1 cellular context compared by ENCODE assay signal in the genomic region with DNA sequence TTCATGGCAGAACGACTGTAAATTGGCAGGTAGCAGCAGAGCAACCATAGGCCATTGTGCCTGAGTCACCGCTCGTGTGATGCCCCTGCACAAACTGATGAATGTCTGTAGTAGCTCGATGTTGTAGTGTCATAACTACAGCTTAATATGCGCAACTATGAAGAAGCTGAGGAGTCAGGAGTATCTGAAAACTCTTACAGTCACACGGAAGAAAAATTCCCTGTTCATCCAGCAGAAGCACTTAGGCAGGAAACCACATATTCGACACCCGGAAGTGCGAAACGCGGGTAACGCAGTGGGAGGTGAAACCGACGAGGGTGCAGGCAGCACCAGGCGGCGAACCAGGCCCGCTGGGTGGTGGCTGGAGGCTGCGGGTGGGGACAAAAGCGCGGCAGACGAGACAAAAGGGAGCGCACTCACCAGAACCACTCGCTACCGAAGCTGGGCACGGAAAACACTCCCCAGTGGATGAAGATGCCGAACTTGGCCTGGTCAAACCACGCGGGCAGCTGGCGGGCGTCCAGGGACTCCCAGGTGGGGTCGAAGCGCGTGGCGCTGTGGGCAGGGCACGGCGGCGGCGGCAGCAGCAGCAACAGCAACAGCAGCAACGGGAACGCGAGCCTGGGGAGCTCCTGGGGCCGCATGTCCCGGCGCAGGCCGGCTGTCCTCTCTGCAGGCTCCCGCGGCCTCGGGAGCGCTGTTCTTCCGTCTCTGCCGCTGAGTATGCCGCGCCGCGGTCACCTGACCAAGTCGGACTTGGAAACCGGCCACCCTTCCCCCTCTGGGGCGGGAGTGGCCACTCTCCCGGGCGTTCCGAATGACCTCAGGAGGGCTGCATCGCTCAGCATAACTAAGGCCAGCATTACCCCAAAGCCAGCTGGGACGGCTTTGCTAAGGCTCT.
TF ChIP-seq lines count a peak whose summit lies in the region.

A gene with protein sequence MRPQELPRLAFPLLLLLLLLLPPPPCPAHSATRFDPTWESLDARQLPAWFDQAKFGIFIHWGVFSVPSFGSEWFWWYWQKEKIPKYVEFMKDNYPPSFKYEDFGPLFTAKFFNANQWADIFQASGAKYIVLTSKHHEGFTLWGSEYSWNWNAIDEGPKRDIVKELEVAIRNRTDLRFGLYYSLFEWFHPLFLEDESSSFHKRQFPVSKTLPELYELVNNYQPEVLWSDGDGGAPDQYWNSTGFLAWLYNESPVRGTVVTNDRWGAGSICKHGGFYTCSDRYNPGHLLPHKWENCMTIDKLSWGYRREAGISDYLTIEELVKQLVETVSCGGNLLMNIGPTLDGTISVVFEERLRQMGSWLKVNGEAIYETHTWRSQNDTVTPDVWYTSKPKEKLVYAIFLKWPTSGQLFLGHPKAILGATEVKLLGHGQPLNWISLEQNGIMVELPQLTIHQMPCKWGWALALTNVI (minus strand): TSS at position 730 of the 901 bp plus-strand sequence. CDS start 86 bp downstream, at position 644.

TF ChIP-seq in HEK293, 187 proteins besides CTCF, POLR2A, EP300 and RAD21 (continued from another document):
- TF ChIP-seq, protein P1, sequence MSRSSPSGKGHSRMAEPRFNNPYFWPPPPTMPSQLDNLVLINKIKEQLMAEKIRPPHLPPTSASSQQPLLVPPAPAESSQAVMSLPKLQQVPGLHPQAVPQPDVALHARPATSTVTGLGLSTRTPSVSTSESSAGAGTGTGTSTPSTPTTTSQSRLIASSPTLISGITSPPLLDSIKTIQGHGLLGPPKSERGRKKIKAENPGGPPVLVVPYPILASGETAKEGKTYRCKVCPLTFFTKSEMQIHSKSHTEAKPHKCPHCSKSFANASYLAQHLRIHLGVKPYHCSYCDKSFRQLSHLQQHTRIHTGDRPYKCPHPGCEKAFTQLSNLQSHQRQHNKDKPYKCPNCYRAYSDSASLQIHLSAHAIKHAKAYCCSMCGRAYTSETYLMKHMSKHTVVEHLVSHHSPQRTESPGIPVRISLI (tag by site-specific recombination; IDR thresholded peaks at IDR 0.05) = 0 out of 2 replicates have a peak, but pooled peaks have one; percentile 28
- no peak for TF ChIP-seq HOXD13 (CRISPR knock-in tag; IDR thresholded peaks at IDR 0.05; ENCODE audit: borderline replicate concordance)
- TF ChIP-seq SP2 (tag by site-specific recombination; IDR thresholded peaks at IDR 0.05) = peak; percentile 41
- TF ChIP-seq ZNF585B (tag by site-specific recombination; IDR thresholded peaks at IDR 0.05) = peak; percentile 35; the same call in 1 of the 2 replicates
- TF ChIP-seq ZNF626 (tag by site-specific recombination; IDR thresholded peaks at IDR 0.05) = 0 out of 2 replicates have a peak, but pooled peaks have one; percentile 5
- TF ChIP-seq ZNF555 (tag by site-specific recombination; conservative IDR thresholded peaks at IDR 0.05) = no peak
- TF ChIP-seq, protein P2, sequence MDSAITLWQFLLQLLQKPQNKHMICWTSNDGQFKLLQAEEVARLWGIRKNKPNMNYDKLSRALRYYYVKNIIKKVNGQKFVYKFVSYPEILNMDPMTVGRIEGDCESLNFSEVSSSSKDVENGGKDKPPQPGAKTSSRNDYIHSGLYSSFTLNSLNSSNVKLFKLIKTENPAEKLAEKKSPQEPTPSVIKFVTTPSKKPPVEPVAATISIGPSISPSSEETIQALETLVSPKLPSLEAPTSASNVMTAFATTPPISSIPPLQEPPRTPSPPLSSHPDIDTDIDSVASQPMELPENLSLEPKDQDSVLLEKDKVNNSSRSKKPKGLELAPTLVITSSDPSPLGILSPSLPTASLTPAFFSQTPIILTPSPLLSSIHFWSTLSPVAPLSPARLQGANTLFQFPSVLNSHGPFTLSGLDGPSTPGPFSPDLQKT (IDR thresholded peaks at IDR 0.05; ENCODE audit: borderline replicate concordance, low read depth, low read length) = no peak
- TF ChIP-seq EGR2 (tag by site-specific recombination; IDR thresholded peaks at IDR 0.05; ENCODE audit: low read depth) = no peak
- TF ChIP-seq, protein P3, sequence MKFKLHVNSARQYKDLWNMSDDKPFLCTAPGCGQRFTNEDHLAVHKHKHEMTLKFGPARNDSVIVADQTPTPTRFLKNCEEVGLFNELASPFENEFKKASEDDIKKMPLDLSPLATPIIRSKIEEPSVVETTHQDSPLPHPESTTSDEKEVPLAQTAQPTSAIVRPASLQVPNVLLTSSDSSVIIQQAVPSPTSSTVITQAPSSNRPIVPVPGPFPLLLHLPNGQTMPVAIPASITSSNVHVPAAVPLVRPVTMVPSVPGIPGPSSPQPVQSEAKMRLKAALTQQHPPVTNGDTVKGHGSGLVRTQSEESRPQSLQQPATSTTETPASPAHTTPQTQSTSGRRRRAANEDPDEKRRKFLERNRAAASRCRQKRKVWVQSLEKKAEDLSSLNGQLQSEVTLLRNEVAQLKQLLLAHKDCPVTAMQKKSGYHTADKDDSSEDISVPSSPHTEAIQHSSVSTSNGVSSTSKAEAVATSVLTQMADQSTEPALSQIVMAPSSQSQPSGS (tag by site-specific recombination; IDR thresholded peaks at IDR 0.05; ENCODE audit: low read depth) = peak; percentile 23; the same call in 1 of the 2 replicates
- TF ChIP-seq ZNF510 (tag by site-specific recombination; IDR thresholded peaks at IDR 0.05; ENCODE audit: insufficient replicate concordance) = no peak
- TF ChIP-seq, protein P4, sequence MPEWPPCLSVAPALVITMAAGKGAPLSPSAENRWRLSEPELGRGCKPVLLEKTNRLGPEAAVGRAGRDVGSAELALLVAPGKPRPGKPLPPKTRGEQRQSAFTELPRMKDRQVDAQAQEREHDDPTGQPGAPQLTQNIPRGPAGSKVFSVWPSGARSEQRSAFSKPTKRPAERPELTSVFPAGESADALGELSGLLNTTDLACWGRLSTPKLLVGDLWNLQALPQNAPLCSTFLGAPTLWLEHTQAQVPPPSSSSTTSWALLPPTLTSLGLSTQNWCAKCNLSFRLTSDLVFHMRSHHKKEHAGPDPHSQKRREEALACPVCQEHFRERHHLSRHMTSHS (tag by site-specific recombination; IDR thresholded peaks at IDR 0.05) = 0 out of 2 replicates have a peak, but pooled peaks have one; percentile 28
- TF ChIP-seq ZNF521 (tag by site-specific recombination; IDR thresholded peaks at IDR 0.05) = no peak
- peak; percentile 41; the same call in 1 of the 2 replicates for TF ChIP-seq ZNF366 (tag by site-specific recombination; conservative IDR thresholded peaks at IDR 0.05)
- TF ChIP-seq ZSCAN23 (tag by site-specific recombination; IDR thresholded peaks at IDR 0.05) = peak; percentile 76; the same call in 1 of the 2 replicates
- TF ChIP-seq ZNF768 (tag by site-specific recombination; IDR thresholded peaks at IDR 0.05) = peak; percentile 23; the same call in 1 of the 2 replicates
- peak; percentile 36; the same call in 1 of the 2 replicates for TF ChIP-seq REPIN1 (tag by site-specific recombination; IDR thresholded peaks at IDR 0.05; ENCODE audit: low read depth)
- TF ChIP-seq, protein P5, sequence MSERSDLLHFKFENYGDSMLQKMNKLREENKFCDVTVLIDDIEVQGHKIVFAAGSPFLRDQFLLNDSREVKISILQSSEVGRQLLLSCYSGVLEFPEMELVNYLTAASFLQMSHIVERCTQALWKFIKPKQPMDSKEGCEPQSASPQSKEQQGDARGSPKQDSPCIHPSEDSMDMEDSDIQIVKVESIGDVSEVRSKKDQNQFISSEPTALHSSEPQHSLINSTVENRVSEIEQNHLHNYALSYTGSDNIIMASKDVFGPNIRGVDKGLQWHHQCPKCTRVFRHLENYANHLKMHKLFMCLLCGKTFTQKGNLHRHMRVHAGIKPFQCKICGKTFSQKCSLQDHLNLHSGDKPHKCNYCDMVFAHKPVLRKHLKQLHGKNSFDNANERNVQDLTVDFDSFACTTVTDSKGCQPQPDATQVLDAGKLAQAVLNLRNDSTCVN (tag by site-specific recombination; optimal IDR thresholded peaks at IDR 0.05) = peak; percentile 97
- peak; percentile 92 for TF ChIP-seq GLIS1 (tag by site-specific recombination; IDR thresholded peaks at IDR 0.05)
- no peak for TF ChIP-seq ZNF23 (tag by site-specific recombination; IDR thresholded peaks at IDR 0.05; ENCODE audit: borderline replicate concordance)
- 0 out of 2 replicates have a peak, but pooled peaks have one; percentile 57 for TF ChIP-seq HOXC10 (CRISPR knock-in tag; IDR thresholded peaks at IDR 0.05)
- peak; percentile 51; the same call in 1 of the 2 replicates for TF ChIP-seq BCL11A (tag by site-specific recombination; IDR thresholded peaks at IDR 0.05; ENCODE audit: low read depth)
- peak; percentile 71; the same call in 1 of the 2 replicates for TF ChIP-seq KLF8 (tag by site-specific recombination; IDR thresholded peaks at IDR 0.05)
- peak; percentile 93 for TF ChIP-seq ZEB2 (tag by site-specific recombination; IDR thresholded peaks at IDR 0.05)
- no peak for TF ChIP-seq ZNF654 (tag by site-specific recombination; IDR thresholded peaks at IDR 0.05; ENCODE audit: low read depth)
- peak; percentile 74; the same call in 1 of the 2 replicates for TF ChIP-seq MZF1 (tag by site-specific recombination; IDR thresholded peaks at IDR 0.05; ENCODE audit: borderline replicate concordance)
- peak; percentile 97 for TF ChIP-seq GLIS2 (tag by site-specific recombination; IDR thresholded peaks at IDR 0.05)
- TF ChIP-seq, protein P6, sequence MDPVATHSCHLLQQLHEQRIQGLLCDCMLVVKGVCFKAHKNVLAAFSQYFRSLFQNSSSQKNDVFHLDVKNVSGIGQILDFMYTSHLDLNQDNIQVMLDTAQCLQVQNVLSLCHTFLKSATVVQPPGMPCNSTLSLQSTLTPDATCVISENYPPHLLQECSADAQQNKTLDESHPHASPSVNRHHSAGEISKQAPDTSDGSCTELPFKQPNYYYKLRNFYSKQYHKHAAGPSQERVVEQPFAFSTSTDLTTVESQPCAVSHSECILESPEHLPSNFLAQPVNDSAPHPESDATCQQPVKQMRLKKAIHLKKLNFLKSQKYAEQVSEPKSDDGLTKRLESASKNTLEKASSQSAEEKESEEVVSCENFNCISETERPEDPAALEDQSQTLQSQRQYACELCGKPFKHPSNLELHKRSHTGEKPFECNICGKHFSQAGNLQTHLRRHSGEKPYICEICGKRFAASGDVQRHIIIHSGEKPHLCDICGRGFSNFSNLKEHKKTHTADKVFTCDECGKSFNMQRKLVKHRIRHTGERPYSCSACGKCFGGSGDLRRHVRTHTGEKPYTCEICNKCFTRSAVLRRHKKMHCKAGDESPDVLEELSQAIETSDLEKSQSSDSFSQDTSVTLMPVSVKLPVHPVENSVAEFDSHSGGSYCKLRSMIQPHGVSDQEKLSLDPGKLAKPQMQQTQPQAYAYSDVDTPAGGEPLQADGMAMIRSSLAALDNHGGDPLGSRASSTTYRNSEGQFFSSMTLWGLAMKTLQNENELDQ (tag by site-specific recombination; IDR thresholded peaks at IDR 0.05; ENCODE audit: low read depth) = no peak
- TF ChIP-seq IKZF3 (tag by site-specific recombination; IDR thresholded peaks at IDR 0.05) = peak; percentile 68
- TF ChIP-seq ZNF571 (tag by site-specific recombination; IDR thresholded peaks at IDR 0.05) = no peak
- peak; percentile 86; the same call in 1 of the 2 replicates for TF ChIP-seq KLF16 (tag by site-specific recombination; IDR thresholded peaks at IDR 0.05)
- TF ChIP-seq, protein P7, sequence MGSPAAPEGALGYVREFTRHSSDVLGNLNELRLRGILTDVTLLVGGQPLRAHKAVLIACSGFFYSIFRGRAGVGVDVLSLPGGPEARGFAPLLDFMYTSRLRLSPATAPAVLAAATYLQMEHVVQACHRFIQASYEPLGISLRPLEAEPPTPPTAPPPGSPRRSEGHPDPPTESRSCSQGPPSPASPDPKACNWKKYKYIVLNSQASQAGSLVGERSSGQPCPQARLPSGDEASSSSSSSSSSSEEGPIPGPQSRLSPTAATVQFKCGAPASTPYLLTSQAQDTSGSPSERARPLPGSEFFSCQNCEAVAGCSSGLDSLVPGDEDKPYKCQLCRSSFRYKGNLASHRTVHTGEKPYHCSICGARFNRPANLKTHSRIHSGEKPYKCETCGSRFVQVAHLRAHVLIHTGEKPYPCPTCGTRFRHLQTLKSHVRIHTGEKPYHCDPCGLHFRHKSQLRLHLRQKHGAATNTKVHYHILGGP (tag by site-specific recombination; IDR thresholded peaks at IDR 0.05) = no peak
- TF ChIP-seq MEIS1 (CRISPR knock-in tag; IDR thresholded peaks at IDR 0.05; ENCODE audit: borderline replicate concordance) = no peak
- TF ChIP-seq ZNF664 (tag by site-specific recombination; IDR thresholded peaks at IDR 0.05) = 0 out of 2 replicates have a peak, but pooled peaks have one; percentile 5
- TF ChIP-seq ZXDB (tag by site-specific recombination; IDR thresholded peaks at IDR 0.05) = peak; percentile 88
- TF ChIP-seq, protein P8, sequence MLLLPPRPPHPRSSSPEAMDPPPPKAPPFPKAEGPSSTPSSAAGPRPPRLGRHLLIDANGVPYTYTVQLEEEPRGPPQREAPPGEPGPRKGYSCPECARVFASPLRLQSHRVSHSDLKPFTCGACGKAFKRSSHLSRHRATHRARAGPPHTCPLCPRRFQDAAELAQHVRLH (tag by site-specific recombination; IDR thresholded peaks at IDR 0.05) = peak; percentile 87
- peak; percentile 93 for TF ChIP-seq ZIC2 (tag by site-specific recombination; IDR thresholded peaks at IDR 0.05)
- peak; percentile 99 for TF ChIP-seq ZNF394 (tag by site-specific recombination; IDR thresholded peaks at IDR 0.05; ENCODE audit: borderline replicate concordance)
- TF ChIP-seq, protein P9, sequence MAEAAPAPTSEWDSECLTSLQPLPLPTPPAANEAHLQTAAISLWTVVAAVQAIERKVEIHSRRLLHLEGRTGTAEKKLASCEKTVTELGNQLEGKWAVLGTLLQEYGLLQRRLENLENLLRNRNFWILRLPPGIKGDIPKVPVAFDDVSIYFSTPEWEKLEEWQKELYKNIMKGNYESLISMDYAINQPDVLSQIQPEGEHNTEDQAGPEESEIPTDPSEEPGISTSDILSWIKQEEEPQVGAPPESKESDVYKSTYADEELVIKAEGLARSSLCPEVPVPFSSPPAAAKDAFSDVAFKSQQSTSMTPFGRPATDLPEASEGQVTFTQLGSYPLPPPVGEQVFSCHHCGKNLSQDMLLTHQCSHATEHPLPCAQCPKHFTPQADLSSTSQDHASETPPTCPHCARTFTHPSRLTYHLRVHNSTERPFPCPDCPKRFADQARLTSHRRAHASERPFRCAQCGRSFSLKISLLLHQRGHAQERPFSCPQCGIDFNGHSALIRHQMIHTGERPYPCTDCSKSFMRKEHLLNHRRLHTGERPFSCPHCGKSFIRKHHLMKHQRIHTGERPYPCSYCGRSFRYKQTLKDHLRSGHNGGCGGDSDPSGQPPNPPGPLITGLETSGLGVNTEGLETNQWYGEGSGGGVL (tag by site-specific recombination; IDR thresholded peaks at IDR 0.05) = peak; percentile 95
- peak; percentile 62 for TF ChIP-seq ZBTB8A (tag by site-specific recombination; IDR thresholded peaks at IDR 0.05)
- no peak; the same call in 1 of the 2 replicates for TF ChIP-seq ZFP3 (tag by site-specific recombination; IDR thresholded peaks at IDR 0.05; ENCODE audit: low read depth)
- peak; percentile 91 for TF ChIP-seq ZBTB20 (tag by site-specific recombination; IDR thresholded peaks at IDR 0.05)
TF ChIP-seq in HEK293: peak in this region for 83.
